In the genomic region with DNA sequence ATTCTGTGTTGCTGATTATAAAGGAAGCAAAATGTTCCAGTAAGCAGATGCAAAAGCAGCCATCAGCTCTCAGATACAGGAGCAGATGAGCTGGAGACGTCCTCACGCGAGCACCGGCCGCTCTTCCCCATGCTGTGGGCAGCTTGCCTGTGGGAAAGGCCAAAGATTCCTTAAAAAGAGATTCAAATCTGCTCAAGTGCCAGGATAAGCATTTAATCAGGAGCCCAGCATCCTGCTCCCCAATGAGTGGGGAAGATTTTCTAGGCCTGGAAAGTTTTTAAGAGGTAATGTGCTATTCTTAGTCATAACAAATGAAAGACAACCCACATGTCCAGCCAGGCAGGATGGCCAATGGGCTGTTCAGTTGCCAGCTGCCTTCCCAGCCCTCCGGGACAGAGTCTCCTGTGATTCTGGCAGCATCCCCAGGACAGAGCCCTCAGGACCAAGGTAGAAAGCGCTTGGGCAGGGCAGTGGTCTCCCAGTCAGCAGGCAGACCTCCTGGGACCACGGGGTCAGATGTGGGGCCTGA, we compare ENCODE assay signal across 15 cellular contexts.
DNase-seq lines count a peak whose midpoint lies in the region; ATAC-seq lines count a peak whose summit lies in the region.
"Had no signal": no experiment of that assay in that cellular context is flagged by ENCODE, and none has a peak within 500 bp of the region (broad histone marks: within the 10 kb centered on the region; RNA-seq: fewer than 3 reads in every experiment).

No MANE protein-coding gene starts in this region.

- ATAC-seq in left ventricle myocardium superior, result peak; percentile 58
- ATAC-seq: stimulated activated naive CD8-positive, alpha-beta T cell treated with anti-CD3 and anti-CD28 coated beads, Interleukin-15, amount 100 ng/mL, for 72 hours had no signal

- peak overlapping the region; percentile 76 for H3K27ac ChIP-seq in angular gyrus (ENCODE audit: low read depth, low read length)

- DNase-seq in GM03348 (ENCODE audit: low spot score) (peak; percentile 84), left ventricle myocardium superior (peak; percentile 52), stromal cell of bone marrow (ENCODE audit: low read depth) (peak; percentile 87), HuH-7.5 (ENCODE audit: low spot score) (no peak), superior temporal gyrus (ENCODE audit: extremely low spot score) (no peak), RPMI8226 (no peak), RKO (ENCODE audit: low spot score) (no peak)
- DNase-seq: activated CD4-positive, alpha-beta T cell treated with anti-CD3 and anti-CD28 coated beads, Interleukin-2, amount 50 U/mL, for 4 hours; adrenal gland; glutamatergic neuron; Kasumi-1; NCI-H526; stimulated activated CD4-positive, alpha-beta T cell treated with anti-CD3 and anti-CD28 coated beads, Interleukin-1b, Interleukin-23, amount 100 ng/mL, for 48 hours; stimulated activated naive CD8-positive, alpha-beta T cell treated with anti-CD3 and anti-CD28 coated beads, Interleukin-15, amount 100 ng/mL, for 72 hours had no signal

- intact Hi-C loops in left ventricle myocardium superior (cut with micrococcal nuclease), result no loop called here

Comparison
In these comparisons a context has a peak if more than half of its experiments do, and no peak if none do; other contexts are left out.
1. DNase-seq: peak in GM03348 (single experiment), left ventricle myocardium superior (single experiment) and stromal cell of bone marrow (single experiment); none in HuH-7.5 (single experiment), superior temporal gyrus (single experiment), RPMI8226 (single experiment) and RKO (single experiment).